In the genomic region with DNA sequence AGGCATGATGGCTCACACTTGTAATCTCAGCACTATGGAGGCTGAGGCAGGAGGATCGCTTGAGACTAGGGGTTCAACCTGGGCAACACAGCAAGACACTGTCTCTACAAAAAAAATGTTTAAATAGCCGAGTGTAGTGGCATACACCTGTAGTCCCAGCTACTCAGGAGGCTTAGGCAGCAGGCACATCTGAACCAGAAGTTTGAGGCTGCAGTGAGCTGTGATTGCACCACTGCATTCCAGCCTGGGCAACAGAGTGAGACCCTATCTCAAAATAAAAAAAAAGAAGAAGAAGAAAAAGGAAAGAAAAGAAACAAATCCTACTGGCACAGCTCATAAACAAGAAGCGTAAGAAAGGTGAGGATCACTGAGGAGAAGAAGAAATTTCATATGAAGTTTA, we compare ENCODE assay signal across 1 cellular context.
A peak's percentile ranks its signal among the peaks of the same experiment; 100 is the strongest.
TF ChIP-seq lines count a peak whose summit lies in the region.

No MANE protein-coding gene starts in this region.

TF ChIP-seq in WTC11, 78 proteins besides CTCF, POLR2A, EP300 and RAD21:
- 0 out of 2 replicates have a peak, but pooled peaks have one; percentile 52 for TF ChIP-seq GTF2I (CRISPR knock-in tag; conservative IDR thresholded peaks at IDR 0.05)
- TF ChIP-seq, protein P1, sequence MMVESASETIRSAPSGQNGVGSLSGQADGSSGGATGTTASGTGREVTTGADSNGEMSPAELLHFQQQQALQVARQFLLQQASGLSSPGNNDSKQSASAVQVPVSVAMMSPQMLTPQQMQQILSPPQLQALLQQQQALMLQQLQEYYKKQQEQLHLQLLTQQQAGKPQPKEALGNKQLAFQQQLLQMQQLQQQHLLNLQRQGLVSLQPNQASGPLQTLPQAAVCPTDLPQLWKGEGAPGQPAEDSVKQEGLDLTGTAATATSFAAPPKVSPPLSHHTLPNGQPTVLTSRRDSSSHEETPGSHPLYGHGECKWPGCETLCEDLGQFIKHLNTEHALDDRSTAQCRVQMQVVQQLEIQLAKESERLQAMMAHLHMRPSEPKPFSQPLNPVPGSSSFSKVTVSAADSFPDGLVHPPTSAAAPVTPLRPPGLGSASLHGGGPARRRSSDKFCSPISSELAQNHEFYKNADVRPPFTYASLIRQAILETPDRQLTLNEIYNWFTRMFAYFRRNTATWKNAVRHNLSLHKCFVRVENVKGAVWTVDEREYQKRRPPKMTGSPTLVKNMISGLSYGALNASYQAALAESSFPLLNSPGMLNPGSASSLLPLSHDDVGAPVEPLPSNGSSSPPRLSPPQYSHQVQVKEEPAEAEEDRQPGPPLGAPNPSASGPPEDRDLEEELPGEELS (CRISPR knock-in tag; IDR thresholded peaks at IDR 0.05), result no peak
- TF ChIP-seq ZNF671 (CRISPR knock-in tag; IDR thresholded peaks at IDR 0.05), result no peak
- peak; percentile 48; the same call in 1 of the 2 replicates for TF ChIP-seq ZNF121 (CRISPR knock-in tag; IDR thresholded peaks at IDR 0.05)
